8 cellular contexts compared by ENCODE assay signal in genomic region chr20:31861346-31862156, GRCh38. TPM values are rescaled to one million over a fixed set of nuclear protein-coding genes. Genes with fewer than 3 reads are reported as not detected.
DNase-seq lines count a peak whose midpoint lies in the region; ATAC-seq and TF ChIP-seq lines count a peak whose summit lies in the region.

No MANE protein-coding gene starts in this region.

- H3K27ac Mint-ChIP-seq in activated CD8-positive, alpha-beta T cell treated with anti-CD3 and anti-CD28 coated beads for 36 hours = no peak overlapping the region
- peak overlapping the region in 1 of 2 donors; percentile 73 for H3K27ac Mint-ChIP-seq in effector memory CD8-positive, alpha-beta T cell

- peaks cover 23% of the 10 kb centered on the region for H3K27me3 ChIP-seq in mononuclear cell (ENCODE audit: insufficient read depth, low read length)

- H3K9me3 Mint-ChIP-seq in activated CD8-positive, alpha-beta T cell treated with anti-CD3 and anti-CD28 coated beads for 36 hours = no peaks in the 10 kb centered on the region
- no peaks in the 10 kb centered on the region for H3K9me3 Mint-ChIP-seq in effector memory CD8-positive, alpha-beta T cell

- H3K36me3 Mint-ChIP-seq in activated CD8-positive, alpha-beta T cell treated with anti-CD3 and anti-CD28 coated beads for 36 hours (ENCODE audit: low read depth) = no peaks in the 10 kb centered on the region
- peaks cover 2% of the 10 kb centered on the region for H3K36me3 Mint-ChIP-seq in effector memory CD8-positive, alpha-beta T cell (ENCODE audit: insufficient read depth)

- peaks cover 24% of the 10 kb centered on the region for H3K27me3 Mint-ChIP-seq in activated CD8-positive, alpha-beta T cell treated with anti-CD3 and anti-CD28 coated beads for 36 hours
- H3K27me3 Mint-ChIP-seq in effector memory CD8-positive, alpha-beta T cell = peaks cover 0 to 6% of the 10 kb centered on the region in 2 donors

- peak; percentile 57 for ATAC-seq in HG02642 (IDR thresholded peaks at IDR 0.05; ENCODE audit: poor library complexity, unreplicated experiment)
- ATAC-seq in activated CD8-positive, alpha-beta T cell treated with anti-CD3 and anti-CD28 coated beads for 36 hours = peak; percentile 97
- peak; percentile 93 for ATAC-seq in effector memory CD8-positive, alpha-beta T cell (replicated peaks)
- no peak for ATAC-seq in GM18870 (IDR thresholded peaks at IDR 0.05; ENCODE audit: unreplicated experiment)

- intact Hi-C loops in activated CD8-positive, alpha-beta T cell treated with anti-CD3 and anti-CD28 coated beads for 36 hours (cut with micrococcal nuclease) = no loop called here

- H3K4me3 Mint-ChIP-seq in activated CD8-positive, alpha-beta T cell treated with anti-CD3 and anti-CD28 coated beads for 36 hours = peak overlapping the region; percentile 33
- peak overlapping the region; percentile 80 to 88 for H3K4me3 Mint-ChIP-seq in effector memory CD8-positive, alpha-beta T cell

- TF ChIP-seq CTCF in activated CD8-positive, alpha-beta T cell treated with anti-CD3 and anti-CD28 coated beads for 36 hours (IDR thresholded peaks at IDR 0.05) = no peak

- CTCF ChIA-PET in activated CD8-positive, alpha-beta T cell treated with anti-CD3 and anti-CD28 coated beads for 36 hours (lab: Charles Lee) = interaction anchor here (0.8 to 3.3 kb wide), 7 partner anchors 9 to 230 kb away, joined by 3 to 24 read pairs (median 5); partner anchors contain the start of gene PDRG1

- H3K4me3 ChIP-seq in mononuclear cell (ENCODE audit: low read length) = peak overlapping the region; percentile 18

- no peaks in the 10 kb centered on the region for H3K9me3 ChIP-seq in mononuclear cell (ENCODE audit: low read depth, low read length)

- peaks cover 4% of the 10 kb centered on the region for H3K4me1 Mint-ChIP-seq in activated CD8-positive, alpha-beta T cell treated with anti-CD3 and anti-CD28 coated beads for 36 hours (ENCODE audit: low read depth)
- H3K4me1 Mint-ChIP-seq in effector memory CD8-positive, alpha-beta T cell (ENCODE audit: low read depth in 2 of 2) = peaks cover 10 to 11% of the 10 kb centered on the region in 2 donors

- peaks cover 11% of the 10 kb centered on the region for H3K4me1 ChIP-seq in mononuclear cell (ENCODE audit: insufficient read depth, low read length)

- DNase-seq in COLO668 (lab: John Stamatoyannopoulos, UW; ENCODE audit: unreplicated experiment) (peak; percentile 84), NCI-H510A treated with DMSO at 0.1 percent for 48 hours (lab: John Stamatoyannopoulos, UW) (peak; percentile 76)
- DNase-seq in activated CD8-positive, alpha-beta T cell treated with anti-CD3 and anti-CD28 coated beads for 36 hours = peak; percentile 78
- peak; percentile 50 to 63 (median 50) for DNase-seq in effector memory CD8-positive, alpha-beta T cell
- DNase-seq in stimulated activated CD8-positive, alpha-beta memory T cell treated with anti-CD3 and anti-CD28 coated beads, Interleukin-4, amount 100 ng/mL, for 24 hours (ENCODE audit: low read depth) = peak; percentile 65

- POLR2A ChIA-PET in activated CD8-positive, alpha-beta T cell treated with anti-CD3 and anti-CD28 coated beads for 36 hours (lab: Charles Lee) = interaction anchor here (0.7 kb wide), 1 partner anchor 18 kb away, joined by 3 read pairs; no protein-coding TSS in a partner anchor

RNA-seq across cellular contexts. Expression of gene DUSP15, which starts 8.8 kb away (rescaled TPM):
- total RNA-seq in activated CD8-positive, alpha-beta T cell treated with anti-CD3 and anti-CD28 coated beads for 36 hours = not detected
- total RNA-seq in mononuclear cell = not detected

RNA-seq across cellular contexts. Expression of gene TTLL9, which starts 8.9 kb away (rescaled TPM):
- not detected for total RNA-seq in activated CD8-positive, alpha-beta T cell treated with anti-CD3 and anti-CD28 coated beads for 36 hours
- total RNA-seq in mononuclear cell = not detected

RNA-seq across cellular contexts. Expression of gene FOXS1, which starts 16.1 kb away (rescaled TPM):
- not detected for total RNA-seq in activated CD8-positive, alpha-beta T cell treated with anti-CD3 and anti-CD28 coated beads for 36 hours
- total RNA-seq in mononuclear cell = not detected

RNA-seq across cellular contexts. Expression of gene MYLK2, which starts 42.4 kb away (rescaled TPM):
- under 1 TPM; 0.13 to 0.27 TPM for total RNA-seq in activated CD8-positive, alpha-beta T cell treated with anti-CD3 and anti-CD28 coated beads for 36 hours
- total RNA-seq in mononuclear cell = not detected
